8 cellular contexts compared by ENCODE assay signal in the genomic region with DNA sequence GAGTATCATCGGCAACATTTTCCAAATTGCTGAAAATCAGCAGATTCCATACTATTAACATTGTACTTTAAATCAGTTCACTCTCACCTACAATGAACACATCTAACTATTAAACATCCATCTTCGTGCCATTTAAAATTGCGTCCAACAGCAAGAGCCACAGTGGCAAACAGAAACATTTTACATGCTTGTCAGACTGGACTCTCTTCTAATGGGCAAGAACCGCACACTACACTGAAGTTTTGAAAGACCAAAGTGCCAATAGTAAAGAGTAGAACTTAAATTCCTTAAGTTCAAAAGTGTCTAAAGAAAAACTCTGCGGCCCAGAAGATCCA. TPM values are rescaled to one million over a fixed set of nuclear protein-coding genes. Genes with fewer than 3 reads are reported as not detected.
DNase-seq lines count a peak whose midpoint lies in the region; ATAC-seq, FAIRE-seq and TF ChIP-seq lines count a peak whose summit lies in the region.

No MANE protein-coding gene starts in this region.

- DNase-seq in H9 (no peak), iPS DF 6.9 (ENCODE audit: low read depth, low spot score) (no peak), small intestine (no peak), OCI-M1 (lab: John Stamatoyannopoulos, UW) (no peak), SIG-M5 treated with dmso at 0.1 percent for 504 hours (lab: John Stamatoyannopoulos, UW; ENCODE audit: unreplicated experiment) (no peak), NCI-H2107 (lab: John Stamatoyannopoulos, UW) (no peak), DMS53 (lab: John Stamatoyannopoulos, UW) (no peak)
- no peak for DNase-seq in activated CD8-positive, alpha-beta T cell treated with anti-CD3 and anti-CD28 coated beads for 36 hours

- no CpG with 5 or more reads among the region's 5 CpGs for WGBS in H9 (ENCODE audit: extremely low coverage, insufficient read length, low lambda C conversion rate)
- WGBS in iPS DF 6.9 (ENCODE audit: insufficient coverage, insufficient read length): no CpG with 5 or more reads among the region's 5 CpGs
- 0 to 1% (median 0%) methylated on average over 5 of the region's 5 CpGs for WGBS in small intestine, 3 donors

- no peak for ATAC-seq in activated CD8-positive, alpha-beta T cell treated with anti-CD3 and anti-CD28 coated beads for 36 hours

- intact Hi-C loops in activated CD8-positive, alpha-beta T cell treated with anti-CD3 and anti-CD28 coated beads for 36 hours (cut with micrococcal nuclease): loop anchor here (5.0 kb wide), 1 partner anchor 278 kb away; the partner anchor contains the start of gene COQ7

- CTCF ChIA-PET in activated CD8-positive, alpha-beta T cell treated with anti-CD3 and anti-CD28 coated beads for 36 hours (lab: Charles Lee): interaction anchor here (5.9 kb wide), 1 partner anchor 12 kb away, joined by 51 read pairs; the partner anchor contains the start of gene ARL6IP1

- no peak overlapping the region for H4K5ac ChIP-seq in H9 (ENCODE audit: insufficient read length, low read depth, low read length)

- H2AFZ ChIP-seq in H9 (ENCODE audit: low read length): no peak overlapping the region

- H3K23me2 ChIP-seq in H9 (ENCODE audit: insufficient read length, low read depth, low read length, poor library complexity, severe bottlenecking): peaks cover 6% of the 10 kb centered on the region

- peak overlapping the region; percentile 98 for H3K18ac ChIP-seq in H9 (ENCODE audit: insufficient read length, low read depth, low read length)

- H2BK12ac ChIP-seq in H9 (ENCODE audit: insufficient read length, low read depth, low read length): no peak overlapping the region

- peaks cover 2 to 5% of the 10 kb centered on the region in 2 experiments; a peak in 2 of 5 replicates for H3K9me3 Mint-ChIP-seq in H9
- no peaks in the 10 kb centered on the region for H3K9me3 Mint-ChIP-seq in activated CD8-positive, alpha-beta T cell treated with anti-CD3 and anti-CD28 coated beads for 36 hours

- TF ChIP-seq CTCF in H9 (conservative IDR thresholded peaks at IDR 0.05): no peak
- no peak for TF ChIP-seq CTCF in activated CD8-positive, alpha-beta T cell treated with anti-CD3 and anti-CD28 coated beads for 36 hours (IDR thresholded peaks at IDR 0.05)

- no peak overlapping the region for H2BK120ac ChIP-seq in H9 (ENCODE audit: low read depth, low read length, poor library complexity, severe bottlenecking)

- H3K14ac ChIP-seq in H9 (ENCODE audit: insufficient read depth, low read length): peak overlapping the region; percentile 96; the same call in 1 of the 2 replicates

- H3K79me2 ChIP-seq in H9 (ENCODE audit: insufficient read depth, low read length): peaks cover 54% of the 10 kb centered on the region

- H3K9me3 ChIP-seq in H9 (ENCODE audit: control insufficient read depth, low read depth, low read length) (no peaks in the 10 kb centered on the region), iPS DF 6.9 (ENCODE audit: control insufficient read depth, insufficient read depth, low read length) (no peaks in the 10 kb centered on the region), small intestine (ENCODE audit: control insufficient read depth, low read depth) (no peaks in the 10 kb centered on the region)

- peaks cover 12% of the 10 kb centered on the region for H3K79me1 ChIP-seq in H9 (ENCODE audit: insufficient read depth, low read depth, low read length, poor library complexity, severe bottlenecking)

- no peak overlapping the region for H2BK15ac ChIP-seq in H9 (ENCODE audit: low read depth, low read length)

- H3K36me3 ChIP-seq in iPS DF 6.9 (ENCODE audit: control insufficient read depth, insufficient read depth, low read length) (peaks cover 37% of the 10 kb centered on the region; the same call in 1 of the 2 replicates), small intestine (ENCODE audit: control insufficient read depth in 2 of 2, insufficient read depth in 2 of 2, low read length in 2 of 2) (peaks cover 15 to 21% of the 10 kb centered on the region in 2 donors)

- peak overlapping the region; percentile 72; the same call in 1 of the 2 replicates for H3K4ac ChIP-seq in H9 (ENCODE audit: low read depth, low read length)

- H3K4me1 Mint-ChIP-seq in H9: peaks cover 34 to 43% of the 10 kb centered on the region in 2 experiments
- peaks cover 44% of the 10 kb centered on the region for H3K4me1 Mint-ChIP-seq in activated CD8-positive, alpha-beta T cell treated with anti-CD3 and anti-CD28 coated beads for 36 hours (ENCODE audit: low read depth)

- H3K9ac ChIP-seq in H9 (ENCODE audit: extremely low read depth, insufficient read length, low read length): peak overlapping the region; percentile 99

- H3K4me1 ChIP-seq in H9 (ENCODE audit: insufficient read depth, low read length) (0 out of 2 replicates have a peak, but pooled peaks cover 5% of the 10 kb centered on the region), iPS DF 6.9 (ENCODE audit: control insufficient read depth, insufficient read depth, low read length) (no peaks in the 10 kb centered on the region; the same call in 1 of the 2 replicates), small intestine (ENCODE audit: control insufficient read depth in 2 of 2, insufficient read depth in 1 of 2, low read depth in 1 of 2, low read length in 1 of 2) (peaks cover 0 to 20% of the 10 kb centered on the region in 2 donors)

- no peak overlapping the region for H3T11ph ChIP-seq in H9 (ENCODE audit: low read length)

- peak overlapping the region; percentile 96 to 97 for H3K4me3 Mint-ChIP-seq in H9
- H3K4me3 Mint-ChIP-seq in activated CD8-positive, alpha-beta T cell treated with anti-CD3 and anti-CD28 coated beads for 36 hours: peak overlapping the region; percentile 98

- no peak overlapping the region for H3K23ac ChIP-seq in H9 (ENCODE audit: insufficient read length, low read depth, low read length)

- H3K27ac Mint-ChIP-seq in H9: peak overlapping the region; percentile 98 to 99 (median 99)
- H3K27ac Mint-ChIP-seq in activated CD8-positive, alpha-beta T cell treated with anti-CD3 and anti-CD28 coated beads for 36 hours: peak overlapping the region; percentile 93

- H3K4me3 ChIP-seq in iPS DF 6.9 (ENCODE audit: low read length) (peak overlapping the region; percentile 75), small intestine (ENCODE audit: low read depth in 1 of 2, low read length in 2 of 2) (peak overlapping the region; percentile 91 to 94)

- H3K27me3 ChIP-seq in H9 (ENCODE audit: insufficient read depth, low read length) (no peaks in the 10 kb centered on the region), iPS DF 6.9 (ENCODE audit: control insufficient read depth, insufficient read depth, low read length) (no peaks in the 10 kb centered on the region), small intestine (ENCODE audit: control insufficient read depth in 2 of 2, insufficient read depth in 2 of 2, low read length in 2 of 2) (no peaks in the 10 kb centered on the region)

- no peak overlapping the region for H2AK5ac ChIP-seq in H9 (ENCODE audit: insufficient read length, low read length)

- peaks cover 61 to 91% (median 82%) of the 10 kb centered on the region in 3 experiments for H3K36me3 Mint-ChIP-seq in H9 (ENCODE audit: insufficient read depth in 1 of 3, low read depth in 3 of 3)
- peaks cover 75% of the 10 kb centered on the region for H3K36me3 Mint-ChIP-seq in activated CD8-positive, alpha-beta T cell treated with anti-CD3 and anti-CD28 coated beads for 36 hours (ENCODE audit: low read depth)

- no peak overlapping the region for H4K91ac ChIP-seq in H9 (ENCODE audit: insufficient read length, low read depth, low read length)

- no peak for FAIRE-seq in small intestine (lab: Jason Lieb, UNC)

- no peak overlapping the region for H3K56ac ChIP-seq in H9 (ENCODE audit: insufficient read length, low read depth, low read length)

- no peak overlapping the region for H2BK20ac ChIP-seq in H9 (ENCODE audit: low read depth, low read length, poor library complexity, severe bottlenecking)

- POLR2A ChIA-PET in activated CD8-positive, alpha-beta T cell treated with anti-CD3 and anti-CD28 coated beads for 36 hours (lab: Charles Lee): interaction anchor here (2.5 to 11.1 kb wide), 3 partner anchors 13 to 136 kb away, joined by 7 to 210 read pairs (median 9); partner anchors contain the start of genes ARL6IP1 and SMG1

- H4K20me1 ChIP-seq in H9 (ENCODE audit: control insufficient read depth, insufficient read depth, insufficient read length): no peaks in the 10 kb centered on the region

- no peak overlapping the region for H2BK5ac ChIP-seq in H9 (ENCODE audit: insufficient read length, low read length)

- peaks cover 1% of the 10 kb centered on the region; the same call in 1 of the 2 replicates for H3K27me3 Mint-ChIP-seq in H9 (ENCODE audit: low read depth)
- H3K27me3 Mint-ChIP-seq in activated CD8-positive, alpha-beta T cell treated with anti-CD3 and anti-CD28 coated beads for 36 hours: no peaks in the 10 kb centered on the region

- H3K27ac ChIP-seq in H9 (ENCODE audit: insufficient read length, low read depth, low read length): no peak overlapping the region
- no peak overlapping the region for H3K27ac ChIP-seq in iPS DF 6.9 (ENCODE audit: low read length)
- H3K27ac ChIP-seq in small intestine (ENCODE audit: low read depth in 1 of 2, low read length in 1 of 2): peak overlapping the region; percentile 56 to 86

- H4K8ac ChIP-seq in H9 (replicated peaks; ENCODE audit: insufficient read length, low read depth, low read length): no peak overlapping the region

- peak overlapping the region; percentile 98 for H3K4me2 ChIP-seq in H9 (ENCODE audit: insufficient read depth, insufficient read length, low read length)

RNA-seq across cellular contexts. Expression of gene RPS15A, which starts 0.7 kb away (rescaled TPM):
- 1,968 and 1,990 TPM in 2 replicates for total RNA-seq in H9 (2021)
- total RNA-seq in activated CD8-positive, alpha-beta T cell treated with anti-CD3 and anti-CD28 coated beads for 36 hours: 1,000 to 10,000 TPM; 2,201 to 2,213 TPM
- 1,000 to 10,000 TPM; 2,630 to 4,880 (median 4,191) TPM for polyA plus RNA-seq in small intestine

RNA-seq across cellular contexts. Expression of gene ARL6IP1, which starts 11.9 kb away (rescaled TPM):
- 197 and 205 TPM in 2 replicates for total RNA-seq in H9 (2021)
- total RNA-seq in activated CD8-positive, alpha-beta T cell treated with anti-CD3 and anti-CD28 coated beads for 36 hours: 10 to 100 TPM; 97.0 to 97.3 TPM
- polyA plus RNA-seq in small intestine: 100 to 1,000 TPM in 1 of 3 donors, 10 to 100 TPM in 2; 45.7 to 212 (median 59.0) TPM

Comparison
In these comparisons a context has a peak if more than half of its experiments do, and no peak if none do; other contexts are left out.
1. H3K27ac ChIP-seq: peak in small intestine (2 of 2); none in H9 (single experiment) and iPS DF 6.9 (single experiment).